9 cellular contexts compared by ENCODE assay signal in the genomic region with DNA sequence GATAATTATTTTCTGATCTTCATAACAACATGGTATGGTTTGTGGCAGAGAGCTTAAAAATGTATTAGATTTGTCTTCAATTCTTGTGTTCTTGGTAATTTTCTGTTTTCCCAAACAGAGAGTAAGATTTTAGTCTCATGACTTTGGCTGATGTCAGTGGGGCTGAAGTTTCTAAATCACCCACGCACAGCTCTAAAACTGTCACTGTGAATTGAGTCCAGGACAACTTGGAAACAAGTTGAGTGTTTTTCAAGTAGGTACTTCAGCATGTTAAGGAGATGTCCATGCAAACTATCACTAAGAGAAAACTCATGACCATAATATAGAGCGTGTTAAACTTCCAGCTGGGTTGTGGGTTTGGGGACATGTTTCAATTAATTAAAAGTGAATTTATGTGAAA.
DNase-seq lines count a peak whose midpoint lies in the region; TF ChIP-seq lines count a peak whose summit lies in the region.
"Had no signal": no experiment of that assay in that cellular context is flagged by ENCODE, and none has a peak within 500 bp of the region (broad histone marks: within the 10 kb centered on the region; RNA-seq: fewer than 3 reads in every experiment).

No MANE protein-coding gene starts in this region.

- H3K27me3 ChIP-seq in testis (no peaks in the 10 kb centered on the region), MG63 (no peaks in the 10 kb centered on the region)

- no peaks in the 10 kb centered on the region for H3K9me3 Mint-ChIP-seq in T-helper 1 cell treated with Interleukin-12 subunit alpha and Interleukin-12 subunit beta and Interleukin-4 antibody, amounts not matched to agents 30 μg/mL and 1 μg/mL, for 36 hours
- no peaks in the 10 kb centered on the region for H3K9me3 Mint-ChIP-seq in activated naive CD8-positive, alpha-beta T cell (ENCODE audit: low read depth)

- no peak for TF ChIP-seq CTCF in testis (IDR thresholded peaks at IDR 0.05)

- DNase-seq in T-helper 1 cell, result no peak
- peak; percentile 46 for DNase-seq in medulla oblongata (ENCODE audit: extremely low spot score)
- no peak for DNase-seq in testis
- DNase-seq in NAMALWA (ENCODE audit: low spot score), result no peak
- DNase-seq in kidney glomerular epithelial cell (lab: John Stamatoyannopoulos, UW), result no peak
- no peak for DNase-seq in MG63
- DNase-seq: ACHN had no signal

- no peak for TF ChIP-seq POLR2A in testis (IDR thresholded peaks at IDR 0.05)

- peak overlapping the region; percentile 30 for H3K4me3 Mint-ChIP-seq in T-helper 1 cell treated with Interleukin-12 subunit alpha and Interleukin-12 subunit beta and Interleukin-4 antibody, amounts not matched to agents 30 μg/mL and 1 μg/mL, for 36 hours
- H3K4me3 Mint-ChIP-seq in activated naive CD8-positive, alpha-beta T cell, result peak overlapping the region; percentile 79

- peaks cover 47% of the 10 kb centered on the region for H3K4me1 ChIP-seq in testis

- H3K4me3 ChIP-seq in testis, result no peak overlapping the region
- H3K4me3 ChIP-seq in MG63, result no peak overlapping the region

- no peaks in the 10 kb centered on the region for H3K9me3 ChIP-seq in testis
- no peaks in the 10 kb centered on the region for H3K9me3 ChIP-seq in MG63

- H3K4me1 Mint-ChIP-seq in T-helper 1 cell treated with Interleukin-12 subunit alpha and Interleukin-12 subunit beta and Interleukin-4 antibody, amounts not matched to agents 30 μg/mL and 1 μg/mL, for 36 hours (ENCODE audit: low read depth), result peaks cover 68% of the 10 kb centered on the region
- peaks cover 86% of the 10 kb centered on the region for H3K4me1 Mint-ChIP-seq in activated naive CD8-positive, alpha-beta T cell (ENCODE audit: low read depth)

- peaks cover 35% of the 10 kb centered on the region for H3K36me3 Mint-ChIP-seq in T-helper 1 cell treated with Interleukin-12 subunit alpha and Interleukin-12 subunit beta and Interleukin-4 antibody, amounts not matched to agents 30 μg/mL and 1 μg/mL, for 36 hours (ENCODE audit: low read depth)
- H3K36me3 Mint-ChIP-seq in activated naive CD8-positive, alpha-beta T cell, result peaks cover 10% of the 10 kb centered on the region

- 70 to 72% methylated on average over 2 of the region's 2 CpGs for WGBS in testis, 2 donors

- peak overlapping the region; percentile 78 to 91 for H3K27ac ChIP-seq in testis

- H3K36me3 ChIP-seq in testis (ENCODE audit: low read depth, missing control alignments), result no peaks in the 10 kb centered on the region
- H3K36me3 ChIP-seq in MG63, result no peaks in the 10 kb centered on the region; the same call in 1 of the 2 replicates

- intact Hi-C loops in testis (cut with DNase I; ENCODE audit: low total_unique reads), result no loop called here

- peak overlapping the region; percentile 64 for H3K27ac Mint-ChIP-seq in T-helper 1 cell treated with Interleukin-12 subunit alpha and Interleukin-12 subunit beta and Interleukin-4 antibody, amounts not matched to agents 30 μg/mL and 1 μg/mL, for 36 hours
- peak overlapping the region; percentile 95 for H3K27ac Mint-ChIP-seq in activated naive CD8-positive, alpha-beta T cell

- H3K27me3 Mint-ChIP-seq in T-helper 1 cell treated with Interleukin-12 subunit alpha and Interleukin-12 subunit beta and Interleukin-4 antibody, amounts not matched to agents 30 μg/mL and 1 μg/mL, for 36 hours (ENCODE audit: low read depth), result no peaks in the 10 kb centered on the region
- no peaks in the 10 kb centered on the region for H3K27me3 Mint-ChIP-seq in activated naive CD8-positive, alpha-beta T cell
